In the genomic region with DNA sequence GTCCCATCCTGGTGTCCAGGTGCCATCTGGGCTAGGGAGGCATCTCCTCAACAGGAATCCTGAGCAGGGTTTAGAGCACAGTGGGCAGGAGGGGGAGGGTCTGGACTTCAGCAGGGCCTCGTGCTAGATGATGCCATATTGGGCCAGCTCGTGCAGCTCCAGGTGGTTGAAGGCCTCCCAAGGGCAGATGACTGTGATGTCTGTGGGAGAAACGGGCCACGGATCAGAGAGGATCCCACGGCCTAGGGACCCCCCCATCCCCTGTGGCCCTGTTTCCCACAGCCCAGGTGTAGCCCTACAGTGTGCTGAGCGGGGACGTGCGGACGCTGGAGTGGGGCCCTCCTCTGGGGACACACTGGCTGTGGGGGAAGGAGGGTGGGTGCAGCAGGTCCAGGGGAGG, we compare ENCODE assay signal across 1 cellular context.
TF ChIP-seq lines count a peak whose summit lies in the region.

No MANE protein-coding gene starts in this region.

TF ChIP-seq in K562, 482 proteins besides CTCF, POLR2A, EP300 and RAD21:
- TF ChIP-seq ZKSCAN1 (IDR thresholded peaks at IDR 0.05; ENCODE audit: low read depth, low read length) (0 out of 2 replicates have a peak, but pooled peaks have one; percentile 15), HDAC3 (IDR thresholded peaks at IDR 0.05; ENCODE audit: borderline replicate concordance, partially characterized antibody) (no peak), RB1 (IDR thresholded peaks at IDR 0.05; ENCODE audit: low read depth) (no peak), ZFP1 (CRISPR knock-in tag; IDR thresholded peaks at IDR 0.05) (no peak)
